1 cellular context compared by ENCODE assay signal in genomic region chr3:3125977-3126376, GRCh38.
TF ChIP-seq lines count a peak whose summit lies in the region.

No MANE protein-coding gene starts in this region.

TF ChIP-seq in GM12878, 131 proteins besides CTCF, POLR2A, EP300 and RAD21:
- TF ChIP-seq HCFC1 (IDR thresholded peaks at IDR 0.05; ENCODE audit: low read length) = no peak
- no peak for TF ChIP-seq ATF7 (IDR thresholded peaks at IDR 0.05; ENCODE audit: low read depth)
- TF ChIP-seq MLLT1 (IDR thresholded peaks at IDR 0.05) = peak; percentile 96
TF ChIP-seq in GM12878: peak in this region for 1.
